Comparison of ENCODE assay signal across 8 cellular contexts in the genomic region with DNA sequence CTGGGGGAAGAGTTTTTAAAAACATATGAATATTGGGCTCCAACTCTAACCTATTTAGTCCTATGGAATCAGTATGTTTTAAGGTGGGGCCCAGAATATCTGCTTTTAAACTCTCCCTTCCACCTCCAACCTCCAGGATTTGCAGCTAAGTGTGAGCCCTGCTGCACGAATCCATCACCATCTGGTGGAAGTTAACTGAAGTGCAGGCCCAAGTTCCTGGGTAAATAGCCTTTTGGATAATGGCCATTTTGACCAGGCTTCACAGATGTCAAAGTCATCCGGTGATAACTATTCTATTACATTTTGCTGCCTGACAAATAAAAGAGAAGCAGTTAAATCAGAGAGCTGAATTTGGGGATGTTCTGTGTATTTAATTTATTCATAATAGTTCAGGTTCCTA. TPM values are rescaled to one million over a fixed set of nuclear protein-coding genes. Genes with fewer than 3 reads are reported as not detected.
DNase-seq lines count a peak whose midpoint lies in the region; TF ChIP-seq lines count a peak whose summit lies in the region.

No MANE protein-coding gene starts in this region.

- H3K4me3 ChIP-seq in fibroblast of pulmonary artery (replicated peaks; ENCODE audit: low read depth, low read length): no peak overlapping the region
- H3K4me3 ChIP-seq in trophoblast cell (ENCODE audit: low read depth, low read length): no peak overlapping the region

- H3K9ac ChIP-seq in trophoblast cell (ENCODE audit: low read length): no peak overlapping the region

- H3K79me2 ChIP-seq in trophoblast cell (ENCODE audit: control insufficient read depth, insufficient read depth, low read length, poor library complexity): no peaks in the 10 kb centered on the region

- DNase-seq in 8988T (peak; percentile 13), HEK293T (ENCODE audit: extremely low spot score) (peak; percentile 59), M059J (ENCODE audit: low read depth) (peak; percentile 20), RKO (ENCODE audit: low spot score) (peak; percentile 72), fibroblast of pulmonary artery (ENCODE audit: low read depth) (peak; percentile 22), trophoblast cell (peak; percentile 6 to 66)
- no peak for DNase-seq in activated naive CD4-positive, alpha-beta T cell treated with anti-CD3 and anti-CD28 coated beads, Interleukin-2, amount 10 ng/mL, durations not matched to agents 7 days and 5 days

- POLR2A ChIA-PET in HEK293T (lab: Yijun Ruan, JAX): no interaction called here

- no peak overlapping the region for H4K12ac ChIP-seq in trophoblast cell (ENCODE audit: low read depth, low read length)

- H4K8ac ChIP-seq in trophoblast cell (ENCODE audit: low read depth, low read length): no peak overlapping the region

- H3K36me3 ChIP-seq in trophoblast cell (ENCODE audit: control insufficient read depth in 1 of 2, insufficient read depth in 2 of 2, low read length in 2 of 2): no peaks in the 10 kb centered on the region

- TF ChIP-seq CTCF in GM12874 (IDR thresholded peaks at IDR 0.05; ENCODE audit: insufficient read depth, low read depth, low read length): peak; percentile 70
- peak; percentile 52 for TF ChIP-seq CTCF in fibroblast of pulmonary artery (IDR thresholded peaks at IDR 0.05; ENCODE audit: low read length, missing control alignments)

- H3K4me2 ChIP-seq in trophoblast cell (ENCODE audit: low read length): no peak overlapping the region

- H4K91ac ChIP-seq in trophoblast cell (ENCODE audit: low read depth, low read length): no peak overlapping the region

- H3K36me3 Mint-ChIP-seq in activated naive CD4-positive, alpha-beta T cell treated with anti-CD3 and anti-CD28 coated beads, Interleukin-2, amount 10 ng/mL, durations not matched to agents 7 days and 5 days: no peaks in the 10 kb centered on the region

- no peaks in the 10 kb centered on the region for H3K79me1 ChIP-seq in trophoblast cell (ENCODE audit: low read length)

- no peak overlapping the region for H2AK5ac ChIP-seq in trophoblast cell (ENCODE audit: low read length)

- no peak overlapping the region for H3K27ac ChIP-seq in trophoblast cell (ENCODE audit: low read depth, low read length)

- no peak overlapping the region for H3K23ac ChIP-seq in trophoblast cell (ENCODE audit: low read length)

- CTCF ChIA-PET in HEK293T (lab: Yijun Ruan, JAX): interaction anchor here (1.1 kb wide), 1 partner anchor 256 kb away, joined by 3 read pairs; no protein-coding TSS in a partner anchor
- CTCF ChIA-PET in activated naive CD4-positive, alpha-beta T cell treated with anti-CD3 and anti-CD28 coated beads, Interleukin-2, amount 10 ng/mL, durations not matched to agents 7 days and 5 days (lab: Charles Lee): interaction anchor here (0.9 to 1.2 kb wide), 6 partner anchors 9 to 825 kb away, joined by 3 to 5 read pairs (median 3); no protein-coding TSS in a partner anchor

- H2BK5ac ChIP-seq in trophoblast cell (ENCODE audit: low read depth, low read length, poor library complexity): no peak overlapping the region

- no peaks in the 10 kb centered on the region for H3K9me3 Mint-ChIP-seq in activated naive CD4-positive, alpha-beta T cell treated with anti-CD3 and anti-CD28 coated beads, Interleukin-2, amount 10 ng/mL, durations not matched to agents 7 days and 5 days

- no peak overlapping the region for H3K27ac Mint-ChIP-seq in activated naive CD4-positive, alpha-beta T cell treated with anti-CD3 and anti-CD28 coated beads, Interleukin-2, amount 10 ng/mL, durations not matched to agents 7 days and 5 days

- no CpG with 5 or more reads among the region's 2 CpGs for WGBS in trophoblast cell (ENCODE audit: extremely low coverage, insufficient coverage, insufficient read length)

- no peak overlapping the region for H2BK120ac ChIP-seq in trophoblast cell (ENCODE audit: insufficient read depth, low read length, poor library complexity)

- no peaks in the 10 kb centered on the region for H3K4me1 ChIP-seq in trophoblast cell (ENCODE audit: control insufficient read depth in 1 of 2, insufficient read depth in 2 of 2, low read length in 2 of 2)

- no peaks in the 10 kb centered on the region for H3K9me3 ChIP-seq in trophoblast cell (ENCODE audit: insufficient read depth, low read depth, low read length)

- H3K18ac ChIP-seq in trophoblast cell (ENCODE audit: low read length): no peak overlapping the region

- no peaks in the 10 kb centered on the region for H3K27me3 Mint-ChIP-seq in activated naive CD4-positive, alpha-beta T cell treated with anti-CD3 and anti-CD28 coated beads, Interleukin-2, amount 10 ng/mL, durations not matched to agents 7 days and 5 days

- H3K4ac ChIP-seq in trophoblast cell (ENCODE audit: low read depth, low read length): no peak overlapping the region

- H3K4me3 Mint-ChIP-seq in activated naive CD4-positive, alpha-beta T cell treated with anti-CD3 and anti-CD28 coated beads, Interleukin-2, amount 10 ng/mL, durations not matched to agents 7 days and 5 days: no peak overlapping the region

- no peaks in the 10 kb centered on the region for H3K4me1 Mint-ChIP-seq in activated naive CD4-positive, alpha-beta T cell treated with anti-CD3 and anti-CD28 coated beads, Interleukin-2, amount 10 ng/mL, durations not matched to agents 7 days and 5 days

- H3K14ac ChIP-seq in trophoblast cell (ENCODE audit: low read length): no peak overlapping the region

- H3K27me3 ChIP-seq in trophoblast cell (ENCODE audit: insufficient read depth, low read length): no peaks in the 10 kb centered on the region

- no peak overlapping the region for H2AFZ ChIP-seq in trophoblast cell (ENCODE audit: insufficient read depth, low read length, poor library complexity)

- H2BK12ac ChIP-seq in trophoblast cell (ENCODE audit: low read length): no peak overlapping the region

TF ChIP-seq in HEK293T, 16 proteins besides CTCF, POLR2A, EP300 and RAD21:
- no peak for TF ChIP-seq BHLHE40 (IDR thresholded peaks at IDR 0.05; ENCODE audit: borderline replicate concordance)
- TF ChIP-seq SUZ12 (IDR thresholded peaks at IDR 0.05): no peak
- TF ChIP-seq ELF4 (IDR thresholded peaks at IDR 0.05): no peak
- TF ChIP-seq LEF1 (IDR thresholded peaks at IDR 0.05; ENCODE audit: borderline replicate concordance): no peak
- TF ChIP-seq NFRKB (IDR thresholded peaks at IDR 0.05): no peak
- no peak for TF ChIP-seq L3MBTL2 (conservative IDR thresholded peaks at IDR 0.05)
TF ChIP-seq in HEK293T: peak in this region for 0.

RNA-seq across cellular contexts. Expression of gene RMST, which starts 58.1 kb away (rescaled TPM):
- total RNA-seq in M059J (2014; rRNA removed; shearing (Covaris generic)): not detected in 2 replicates
- polyA plus RNA-seq in trophoblast cell (2013): 0.11 and 0.22 TPM in 2 replicates
